Comparison of ENCODE assay signal across 2 cellular contexts in the genomic region with DNA sequence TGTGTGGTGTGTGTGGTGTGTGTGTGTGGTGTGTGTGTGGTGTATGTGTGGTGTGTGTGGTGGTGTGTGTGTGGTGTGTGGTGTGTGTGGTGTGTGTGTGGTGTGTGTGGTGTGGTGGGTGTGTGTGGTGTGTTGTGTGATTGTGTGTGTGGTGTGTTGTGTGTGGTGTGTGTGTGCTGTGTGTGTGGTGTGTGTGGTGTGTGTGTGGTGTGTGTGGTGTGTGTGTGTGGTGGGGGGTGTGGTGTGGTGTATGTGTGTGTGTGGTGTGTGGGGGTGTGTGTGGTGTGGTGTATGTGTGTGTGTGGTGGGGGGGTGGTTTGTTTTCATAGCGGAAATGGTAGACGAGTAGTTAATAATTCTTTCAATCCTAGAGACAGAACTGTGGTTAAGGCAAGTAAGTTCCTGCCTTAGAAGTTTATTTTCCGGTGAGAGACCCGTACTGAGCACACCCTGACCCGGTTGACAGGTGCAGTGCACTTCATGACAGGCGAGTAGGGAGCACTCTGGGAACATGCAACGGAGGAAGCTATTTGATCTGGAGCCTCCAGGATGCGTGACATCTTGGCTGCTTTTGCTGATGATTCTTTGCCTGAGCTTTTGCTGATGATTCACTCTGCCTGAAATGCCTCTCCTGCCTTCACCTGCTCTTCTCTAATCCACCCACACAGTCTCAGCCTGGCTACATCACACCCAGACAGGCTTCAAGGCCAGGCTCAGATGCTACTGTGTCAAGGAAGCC.
TF ChIP-seq lines count a peak whose summit lies in the region.

No MANE protein-coding gene starts in this region.

TF ChIP-seq in IMR-90, 13 proteins besides CTCF, POLR2A, EP300 and RAD21:
- TF ChIP-seq, protein P1, sequence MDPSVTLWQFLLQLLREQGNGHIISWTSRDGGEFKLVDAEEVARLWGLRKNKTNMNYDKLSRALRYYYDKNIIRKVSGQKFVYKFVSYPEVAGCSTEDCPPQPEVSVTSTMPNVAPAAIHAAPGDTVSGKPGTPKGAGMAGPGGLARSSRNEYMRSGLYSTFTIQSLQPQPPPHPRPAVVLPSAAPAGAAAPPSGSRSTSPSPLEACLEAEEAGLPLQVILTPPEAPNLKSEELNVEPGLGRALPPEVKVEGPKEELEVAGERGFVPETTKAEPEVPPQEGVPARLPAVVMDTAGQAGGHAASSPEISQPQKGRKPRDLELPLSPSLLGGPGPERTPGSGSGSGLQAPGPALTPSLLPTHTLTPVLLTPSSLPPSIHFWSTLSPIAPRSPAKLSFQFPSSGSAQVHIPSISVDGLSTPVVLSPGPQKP (IDR thresholded peaks at IDR 0.05; ENCODE audit: borderline replicate concordance, low read depth, low read length): no peak
- TF ChIP-seq CHD1 (IDR thresholded peaks at IDR 0.05; ENCODE audit: low read depth, low read length) (no peak), NFE2L2 (IDR thresholded peaks at IDR 0.05; ENCODE audit: low read depth, low read length) (no peak), RCOR1 (IDR thresholded peaks at IDR 0.05; ENCODE audit: insufficient replicate concordance, low read length) (no peak), BHLHE40 (IDR thresholded peaks at IDR 0.05; ENCODE audit: low read depth, low read length) (no peak), MAZ (IDR thresholded peaks at IDR 0.05; ENCODE audit: borderline replicate concordance, low read depth, low read length) (no peak), SMC3 (IDR thresholded peaks at IDR 0.05; ENCODE audit: low read depth, low read length) (no peak), FOS (IDR thresholded peaks at IDR 0.05; ENCODE audit: low read depth, low read length) (no peak), RFX5 (IDR thresholded peaks at IDR 0.05; ENCODE audit: low read depth, low read length) (no peak), MAFK (IDR thresholded peaks at IDR 0.05; ENCODE audit: low read depth, low read length) (no peak), MXI1 (IDR thresholded peaks at IDR 0.05; ENCODE audit: borderline replicate concordance, low read depth, low read length) (no peak)
- TF ChIP-seq, protein P2, sequence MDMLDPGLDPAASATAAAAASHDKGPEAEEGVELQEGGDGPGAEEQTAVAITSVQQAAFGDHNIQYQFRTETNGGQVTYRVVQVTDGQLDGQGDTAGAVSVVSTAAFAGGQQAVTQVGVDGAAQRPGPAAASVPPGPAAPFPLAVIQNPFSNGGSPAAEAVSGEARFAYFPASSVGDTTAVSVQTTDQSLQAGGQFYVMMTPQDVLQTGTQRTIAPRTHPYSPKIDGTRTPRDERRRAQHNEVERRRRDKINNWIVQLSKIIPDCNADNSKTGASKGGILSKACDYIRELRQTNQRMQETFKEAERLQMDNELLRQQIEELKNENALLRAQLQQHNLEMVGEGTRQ (IDR thresholded peaks at IDR 0.05; ENCODE audit: low read depth, low read length): no peak
TF ChIP-seq in IMR-90: peak in this region for 0.

TF ChIP-seq in GM12878, 131 proteins besides CTCF, POLR2A, EP300 and RAD21 (continues in another document):
- TF ChIP-seq NFYA (IDR thresholded peaks at IDR 0.05; ENCODE audit: borderline replicate concordance, low read depth, low read length): no peak
- peak; percentile 95 for TF ChIP-seq HDGF (IDR thresholded peaks at IDR 0.05)
- TF ChIP-seq SKIL (IDR thresholded peaks at IDR 0.05; ENCODE audit: low read depth, poor library complexity, severe bottlenecking): peak; percentile 67
- TF ChIP-seq NBN (IDR thresholded peaks at IDR 0.05): peak; percentile 99
- peak in 1 of 2 experiments; percentile 76; a peak in 2 of 4 replicates for TF ChIP-seq BHLHE40 (IDR thresholded peaks at IDR 0.05; ENCODE audit: borderline replicate concordance in 1 of 2, low read depth in 2 of 2, low read length in 1 of 2)
- TF ChIP-seq CREM (IDR thresholded peaks at IDR 0.05; ENCODE audit: low read depth): peak; percentile 11; the same call in 1 of the 2 replicates
- no peak for TF ChIP-seq POLR2AphosphoS2 (IDR thresholded peaks at IDR 0.05; ENCODE audit: low read depth, low read length)
- TF ChIP-seq GATAD2B (conservative IDR thresholded peaks at IDR 0.05; ENCODE audit: low read depth): peak; percentile 63; the same call in 1 of the 2 replicates
- TF ChIP-seq IKZF2 (IDR thresholded peaks at IDR 0.05): peak; percentile 88 to 92
- TF ChIP-seq FOXK2 (IDR thresholded peaks at IDR 0.05): 0 out of 2 replicates have a peak, but pooled peaks have one; percentile 45
- peak; percentile 68; the same call in 1 of the 2 replicates for TF ChIP-seq GABPA (IDR thresholded peaks at IDR 0.05; ENCODE audit: low read depth)
- TF ChIP-seq ZBED1 (IDR thresholded peaks at IDR 0.05; ENCODE audit: borderline replicate concordance): peak; percentile 49; the same call in 1 of the 2 replicates
- TF ChIP-seq ZBTB11 (CRISPR knock-in tag; IDR thresholded peaks at IDR 0.05): no peak
- TF ChIP-seq CHD2 (IDR thresholded peaks at IDR 0.05; ENCODE audit: borderline replicate concordance, low read depth, low read length): peak; percentile 66; the same call in 1 of the 2 replicates
- 0 out of 2 replicates have a peak, but pooled peaks have one; percentile 11 for TF ChIP-seq CREB1 (IDR thresholded peaks at IDR 0.05; ENCODE audit: low read depth)
- peak; percentile 19 for TF ChIP-seq BCL3 (IDR thresholded peaks at IDR 0.05; ENCODE audit: borderline replicate concordance, insufficient read depth, low read depth, low read length, poor library complexity, severe bottlenecking)
- no peak for TF ChIP-seq YBX1 (IDR thresholded peaks at IDR 0.05)
- no peak for TF ChIP-seq ZNF207 (IDR thresholded peaks at IDR 0.05; ENCODE audit: borderline replicate concordance)
- peak; percentile 91 for TF ChIP-seq MTA2 (IDR thresholded peaks at IDR 0.05; ENCODE audit: low read depth)
- TF ChIP-seq SREBF1 (IDR thresholded peaks at IDR 0.05; ENCODE audit: low read length): no peak
- TF ChIP-seq, protein P3, sequence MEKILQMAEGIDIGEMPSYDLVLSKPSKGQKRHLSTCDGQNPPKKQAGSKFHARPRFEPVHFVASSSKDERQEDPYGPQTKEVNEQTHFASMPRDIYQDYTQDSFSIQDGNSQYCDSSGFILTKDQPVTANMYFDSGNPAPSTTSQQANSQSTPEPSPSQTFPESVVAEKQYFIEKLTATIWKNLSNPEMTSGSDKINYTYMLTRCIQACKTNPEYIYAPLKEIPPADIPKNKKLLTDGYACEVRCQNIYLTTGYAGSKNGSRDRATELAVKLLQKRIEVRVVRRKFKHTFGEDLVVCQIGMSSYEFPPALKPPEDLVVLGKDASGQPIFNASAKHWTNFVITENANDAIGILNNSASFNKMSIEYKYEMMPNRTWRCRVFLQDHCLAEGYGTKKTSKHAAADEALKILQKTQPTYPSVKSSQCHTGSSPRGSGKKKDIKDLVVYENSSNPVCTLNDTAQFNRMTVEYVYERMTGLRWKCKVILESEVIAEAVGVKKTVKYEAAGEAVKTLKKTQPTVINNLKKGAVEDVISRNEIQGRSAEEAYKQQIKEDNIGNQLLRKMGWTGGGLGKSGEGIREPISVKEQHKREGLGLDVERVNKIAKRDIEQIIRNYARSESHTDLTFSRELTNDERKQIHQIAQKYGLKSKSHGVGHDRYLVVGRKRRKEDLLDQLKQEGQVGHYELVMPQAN (conservative IDR thresholded peaks at IDR 0.05): 0 out of 2 replicates have a peak, but pooled peaks have one; percentile 19
- peak; percentile 55; the same call in 1 of the 2 replicates for TF ChIP-seq CBFB (IDR thresholded peaks at IDR 0.05; ENCODE audit: low read depth)
- peak; percentile 93 for TF ChIP-seq SMARCA5 (IDR thresholded peaks at IDR 0.05)
- peak; percentile 48; the same call in 1 of the 2 replicates for TF ChIP-seq RAD51 (IDR thresholded peaks at IDR 0.05)
- no peak for TF ChIP-seq IRF4 (IDR thresholded peaks at IDR 0.05; ENCODE audit: low read depth, low read length)
- peak; percentile 95 for TF ChIP-seq RUNX3 (IDR thresholded peaks at IDR 0.05; ENCODE audit: low read length)
- no peak for TF ChIP-seq RBBP5 (conservative IDR thresholded peaks at IDR 0.05)
- peak in 1 of 2 experiments; percentile 78; a peak in 2 of 3 replicates for TF ChIP-seq EGR1 (IDR thresholded peaks at IDR 0.05; ENCODE audit: borderline replicate concordance in 1 of 2, low read depth in 2 of 2, low read length in 2 of 2)
- TF ChIP-seq MTA3 (IDR thresholded peaks at IDR 0.05; ENCODE audit: borderline replicate concordance, low read length): 0 out of 2 replicates have a peak, but pooled peaks have one; percentile 42
- TF ChIP-seq, protein P4, sequence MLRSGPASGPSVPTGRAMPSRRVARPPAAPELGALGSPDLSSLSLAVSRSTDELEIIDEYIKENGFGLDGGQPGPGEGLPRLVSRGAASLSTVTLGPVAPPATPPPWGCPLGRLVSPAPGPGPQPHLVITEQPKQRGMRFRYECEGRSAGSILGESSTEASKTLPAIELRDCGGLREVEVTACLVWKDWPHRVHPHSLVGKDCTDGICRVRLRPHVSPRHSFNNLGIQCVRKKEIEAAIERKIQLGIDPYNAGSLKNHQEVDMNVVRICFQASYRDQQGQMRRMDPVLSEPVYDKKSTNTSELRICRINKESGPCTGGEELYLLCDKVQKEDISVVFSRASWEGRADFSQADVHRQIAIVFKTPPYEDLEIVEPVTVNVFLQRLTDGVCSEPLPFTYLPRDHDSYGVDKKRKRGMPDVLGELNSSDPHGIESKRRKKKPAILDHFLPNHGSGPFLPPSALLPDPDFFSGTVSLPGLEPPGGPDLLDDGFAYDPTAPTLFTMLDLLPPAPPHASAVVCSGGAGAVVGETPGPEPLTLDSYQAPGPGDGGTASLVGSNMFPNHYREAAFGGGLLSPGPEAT (IDR thresholded peaks at IDR 0.05; ENCODE audit: low read depth): peak; percentile 92
- TF ChIP-seq TCF3 (IDR thresholded peaks at IDR 0.05; ENCODE audit: borderline replicate concordance, insufficient read depth, low read depth, low read length): 0 out of 2 replicates have a peak, but pooled peaks have one; percentile 10
- TF ChIP-seq, protein P5, sequence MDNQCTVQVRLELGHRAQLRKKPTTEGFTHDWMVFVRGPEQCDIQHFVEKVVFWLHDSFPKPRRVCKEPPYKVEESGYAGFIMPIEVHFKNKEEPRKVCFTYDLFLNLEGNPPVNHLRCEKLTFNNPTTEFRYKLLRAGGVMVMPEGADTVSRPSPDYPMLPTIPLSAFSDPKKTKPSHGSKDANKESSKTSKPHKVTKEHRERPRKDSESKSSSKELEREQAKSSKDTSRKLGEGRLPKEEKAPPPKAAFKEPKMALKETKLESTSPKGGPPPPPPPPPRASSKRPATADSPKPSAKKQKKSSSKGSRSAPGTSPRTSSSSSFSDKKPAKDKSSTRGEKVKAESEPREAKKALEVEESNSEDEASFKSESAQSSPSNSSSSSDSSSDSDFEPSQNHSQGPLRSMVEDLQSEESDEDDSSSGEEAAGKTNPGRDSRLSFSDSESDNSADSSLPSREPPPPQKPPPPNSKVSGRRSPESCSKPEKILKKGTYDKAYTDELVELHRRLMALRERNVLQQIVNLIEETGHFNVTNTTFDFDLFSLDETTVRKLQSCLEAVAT (IDR thresholded peaks at IDR 0.05): peak; percentile 100
- TF ChIP-seq TCF12 (IDR thresholded peaks at IDR 0.05; ENCODE audit: low read depth, low read length): peak; percentile 57
- no peak for TF ChIP-seq MYC (IDR thresholded peaks at IDR 0.05; ENCODE audit: insufficient read depth, insufficient read length, insufficient replicate concordance, low read length, severe bottlenecking)
- TF ChIP-seq NR2F1 (conservative IDR thresholded peaks at IDR 0.05): peak; percentile 53; the same call in 1 of the 2 replicates
- TF ChIP-seq MEF2B (IDR thresholded peaks at IDR 0.05; ENCODE audit: partially characterized antibody, poor library complexity, severe bottlenecking): peak; percentile 53
